ENCODE assay signal across 1 cellular context in the genomic region with DNA sequence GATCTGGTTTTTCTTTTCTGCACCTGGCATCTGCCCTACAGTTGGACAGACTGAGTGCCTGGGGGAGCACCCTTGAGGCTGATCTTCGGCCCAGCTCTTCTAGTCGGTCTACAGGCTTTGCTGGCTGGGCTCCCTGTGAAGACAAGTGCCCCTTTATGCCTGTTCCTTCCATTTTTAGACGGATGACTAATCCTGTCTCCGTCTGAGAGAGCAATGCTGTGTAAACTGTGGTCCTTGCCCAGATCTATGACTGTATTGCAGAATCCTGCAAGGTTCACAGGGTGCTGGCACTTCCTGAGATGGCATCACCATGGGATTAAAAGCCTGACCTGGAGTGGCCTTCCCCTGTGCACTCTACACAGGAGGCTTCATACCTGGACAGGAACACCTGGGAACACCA.
TF ChIP-seq lines count a peak whose summit lies in the region.

No MANE protein-coding gene starts in this region.

TF ChIP-seq in HEK293, 187 proteins besides CTCF, POLR2A, EP300 and RAD21 (continued from another document):
- TF ChIP-seq ZNF660 (tag by site-specific recombination; IDR thresholded peaks at IDR 0.05), result peak; percentile 42; the same call in 1 of the 2 replicates
- TF ChIP-seq ZNF423 (tag by site-specific recombination; IDR thresholded peaks at IDR 0.05), result no peak
- peak; percentile 31 for TF ChIP-seq ZNF335 (tag by site-specific recombination; conservative IDR thresholded peaks at IDR 0.05)
- TF ChIP-seq KLF1 (tag by site-specific recombination; IDR thresholded peaks at IDR 0.05), result no peak
- TF ChIP-seq ZNF777 (tag by site-specific recombination; IDR thresholded peaks at IDR 0.05; ENCODE audit: borderline replicate concordance), result no peak
- TF ChIP-seq, protein P1, sequence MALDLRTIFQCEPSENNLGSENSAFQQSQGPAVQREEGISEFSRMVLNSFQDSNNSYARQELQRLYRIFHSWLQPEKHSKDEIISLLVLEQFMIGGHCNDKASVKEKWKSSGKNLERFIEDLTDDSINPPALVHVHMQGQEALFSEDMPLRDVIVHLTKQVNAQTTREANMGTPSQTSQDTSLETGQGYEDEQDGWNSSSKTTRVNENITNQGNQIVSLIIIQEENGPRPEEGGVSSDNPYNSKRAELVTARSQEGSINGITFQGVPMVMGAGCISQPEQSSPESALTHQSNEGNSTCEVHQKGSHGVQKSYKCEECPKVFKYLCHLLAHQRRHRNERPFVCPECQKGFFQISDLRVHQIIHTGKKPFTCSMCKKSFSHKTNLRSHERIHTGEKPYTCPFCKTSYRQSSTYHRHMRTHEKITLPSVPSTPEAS (tag by site-specific recombination; IDR thresholded peaks at IDR 0.05), result no peak
- no peak for TF ChIP-seq MYNN (tag by site-specific recombination; IDR thresholded peaks at IDR 0.05; ENCODE audit: borderline replicate concordance)
- no peak for TF ChIP-seq ZNF658 (tag by site-specific recombination; IDR thresholded peaks at IDR 0.05)
- TF ChIP-seq ZNF521 (tag by site-specific recombination; IDR thresholded peaks at IDR 0.05), result no peak
- TF ChIP-seq ZNF768 (tag by site-specific recombination; IDR thresholded peaks at IDR 0.05), result no peak
- no peak for TF ChIP-seq REPIN1 (tag by site-specific recombination; IDR thresholded peaks at IDR 0.05; ENCODE audit: low read depth)
- no peak for TF ChIP-seq ZNF169 (tag by site-specific recombination; IDR thresholded peaks at IDR 0.05)
- no peak for TF ChIP-seq ZNF221 (tag by site-specific recombination; IDR thresholded peaks at IDR 0.05; ENCODE audit: borderline replicate concordance)
- no peak for TF ChIP-seq ZNF621 (tag by site-specific recombination; IDR thresholded peaks at IDR 0.05)
- no peak for TF ChIP-seq ZNF416 (tag by site-specific recombination; IDR thresholded peaks at IDR 0.05)
- no peak for TF ChIP-seq HOXA7 (CRISPR knock-in tag; IDR thresholded peaks at IDR 0.05; ENCODE audit: borderline replicate concordance)
- peak; percentile 31; the same call in 1 of the 2 replicates for TF ChIP-seq ZFP37 (tag by site-specific recombination; IDR thresholded peaks at IDR 0.05)
- no peak for TF ChIP-seq ZNF433 (tag by site-specific recombination; IDR thresholded peaks at IDR 0.05; ENCODE audit: low read depth)
- TF ChIP-seq, protein P2, sequence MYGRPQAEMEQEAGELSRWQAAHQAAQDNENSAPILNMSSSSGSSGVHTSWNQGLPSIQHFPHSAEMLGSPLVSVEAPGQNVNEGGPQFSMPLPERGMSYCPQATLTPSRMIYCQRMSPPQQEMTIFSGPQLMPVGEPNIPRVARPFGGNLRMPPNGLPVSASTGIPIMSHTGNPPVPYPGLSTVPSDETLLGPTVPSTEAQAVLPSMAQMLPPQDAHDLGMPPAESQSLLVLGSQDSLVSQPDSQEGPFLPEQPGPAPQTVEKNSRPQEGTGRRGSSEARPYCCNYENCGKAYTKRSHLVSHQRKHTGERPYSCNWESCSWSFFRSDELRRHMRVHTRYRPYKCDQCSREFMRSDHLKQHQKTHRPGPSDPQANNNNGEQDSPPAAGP (tag by site-specific recombination; IDR thresholded peaks at IDR 0.05), result no peak
- no peak for TF ChIP-seq ZNF785 (tag by site-specific recombination; IDR thresholded peaks at IDR 0.05)
- TF ChIP-seq ZNF324 (tag by site-specific recombination; IDR thresholded peaks at IDR 0.05), result no peak
- 0 out of 2 replicates have a peak, but pooled peaks have one; percentile 13 for TF ChIP-seq ZBTB20 (tag by site-specific recombination; IDR thresholded peaks at IDR 0.05)
- TF ChIP-seq, protein P3, sequence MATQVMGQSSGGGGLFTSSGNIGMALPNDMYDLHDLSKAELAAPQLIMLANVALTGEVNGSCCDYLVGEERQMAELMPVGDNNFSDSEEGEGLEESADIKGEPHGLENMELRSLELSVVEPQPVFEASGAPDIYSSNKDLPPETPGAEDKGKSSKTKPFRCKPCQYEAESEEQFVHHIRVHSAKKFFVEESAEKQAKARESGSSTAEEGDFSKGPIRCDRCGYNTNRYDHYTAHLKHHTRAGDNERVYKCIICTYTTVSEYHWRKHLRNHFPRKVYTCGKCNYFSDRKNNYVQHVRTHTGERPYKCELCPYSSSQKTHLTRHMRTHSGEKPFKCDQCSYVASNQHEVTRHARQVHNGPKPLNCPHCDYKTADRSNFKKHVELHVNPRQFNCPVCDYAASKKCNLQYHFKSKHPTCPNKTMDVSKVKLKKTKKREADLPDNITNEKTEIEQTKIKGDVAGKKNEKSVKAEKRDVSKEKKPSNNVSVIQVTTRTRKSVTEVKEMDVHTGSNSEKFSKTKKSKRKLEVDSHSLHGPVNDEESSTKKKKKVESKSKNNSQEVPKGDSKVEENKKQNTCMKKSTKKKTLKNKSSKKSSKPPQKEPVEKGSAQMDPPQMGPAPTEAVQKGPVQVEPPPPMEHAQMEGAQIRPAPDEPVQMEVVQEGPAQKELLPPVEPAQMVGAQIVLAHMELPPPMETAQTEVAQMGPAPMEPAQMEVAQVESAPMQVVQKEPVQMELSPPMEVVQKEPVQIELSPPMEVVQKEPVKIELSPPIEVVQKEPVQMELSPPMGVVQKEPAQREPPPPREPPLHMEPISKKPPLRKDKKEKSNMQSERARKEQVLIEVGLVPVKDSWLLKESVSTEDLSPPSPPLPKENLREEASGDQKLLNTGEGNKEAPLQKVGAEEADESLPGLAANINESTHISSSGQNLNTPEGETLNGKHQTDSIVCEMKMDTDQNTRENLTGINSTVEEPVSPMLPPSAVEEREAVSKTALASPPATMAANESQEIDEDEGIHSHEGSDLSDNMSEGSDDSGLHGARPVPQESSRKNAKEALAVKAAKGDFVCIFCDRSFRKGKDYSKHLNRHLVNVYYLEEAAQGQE (tag by site-specific recombination; IDR thresholded peaks at IDR 0.05), result no peak
- peak; percentile 34; the same call in 1 of the 2 replicates for TF ChIP-seq ZNF600 (tag by site-specific recombination; IDR thresholded peaks at IDR 0.05)
- TF ChIP-seq ZNF350 (tag by site-specific recombination; IDR thresholded peaks at IDR 0.05), result no peak
